ENCODE assay signal across 8 cellular contexts in genomic region chr22:30309981-30310672, GRCh38. TPM values are rescaled to one million over a fixed set of nuclear protein-coding genes. Genes with fewer than 3 reads are reported as not detected.
DNase-seq lines count a peak whose midpoint lies in the region; ATAC-seq lines count a peak whose summit lies in the region.

No MANE protein-coding gene starts in this region.

- peaks cover 2% of the 10 kb centered on the region for H3K36me3 Mint-ChIP-seq in activated T-cell treated with anti-CD3 and anti-CD28 coated beads, Interleukin-2, amount 50 U/mL, for 24 hours (ENCODE audit: low read depth)

- no peaks in the 10 kb centered on the region for H3K36me3 ChIP-seq in rectal smooth muscle tissue (ENCODE audit: control insufficient read depth, insufficient read depth, low read length)

- no peaks in the 10 kb centered on the region for H3K27me3 Mint-ChIP-seq in activated T-cell treated with anti-CD3 and anti-CD28 coated beads, Interleukin-2, amount 50 U/mL, for 24 hours

- H3K27ac Mint-ChIP-seq in activated T-cell treated with anti-CD3 and anti-CD28 coated beads, Interleukin-2, amount 50 U/mL, for 24 hours = peak overlapping the region; percentile 85

- peak overlapping the region; percentile 86 for H3K27ac ChIP-seq in rectal smooth muscle tissue (ENCODE audit: low read depth, low read length)

- ATAC-seq in esophagus mucosa = peak; percentile 49

- H3K4me3 Mint-ChIP-seq in activated T-cell treated with anti-CD3 and anti-CD28 coated beads, Interleukin-2, amount 50 U/mL, for 24 hours = no peak overlapping the region

- DNase-seq in activated T-cell treated with anti-CD3 and anti-CD28 coated beads, Interleukin-2, amount 50 U/mL, for 24 hours = no peak
- no peak for DNase-seq in activated T-cell treated with anti-CD3 and anti-CD28 coated beads, Interleukin-2, amount 50 U/mL, for 48 hours
- DNase-seq in NOMO-1 (lab: John Stamatoyannopoulos, UW; ENCODE audit: unreplicated experiment in 2 of 2) = peak; percentile 81 to 83
- DNase-seq in stimulated activated naive CD4-positive, alpha-beta T cell treated with Interleukin-2 at 50 U/mL for 16 hours (lab: John Stamatoyannopoulos, UW) = no peak
- DNase-seq in activated effector memory CD4-positive, alpha-beta T cell treated with Interleukin-2 at 50 U/mL for 16 hours = no peak
- DNase-seq in NCI-H748 (lab: John Stamatoyannopoulos, UW; ENCODE audit: unreplicated experiment) = no peak

- H3K4me3 ChIP-seq in rectal smooth muscle tissue (ENCODE audit: low read length) = peak overlapping the region; percentile 14

- peaks cover 96% of the 10 kb centered on the region for H3K4me1 Mint-ChIP-seq in activated T-cell treated with anti-CD3 and anti-CD28 coated beads, Interleukin-2, amount 50 U/mL, for 24 hours (ENCODE audit: low read depth)

- no peaks in the 10 kb centered on the region for H3K9me3 Mint-ChIP-seq in activated T-cell treated with anti-CD3 and anti-CD28 coated beads, Interleukin-2, amount 50 U/mL, for 24 hours

- peaks cover 60% of the 10 kb centered on the region for H3K4me1 ChIP-seq in rectal smooth muscle tissue (ENCODE audit: control insufficient read depth, insufficient read depth, low read length)

- no peak overlapping the region for H3K9ac ChIP-seq in rectal smooth muscle tissue (ENCODE audit: low read length)

- H3K27me3 ChIP-seq in rectal smooth muscle tissue (ENCODE audit: control insufficient read depth, insufficient read depth, low read length) = no peaks in the 10 kb centered on the region

RNA-seq across cellular contexts. Expression of gene TBC1D10A, which starts 16.6 kb away (rescaled TPM):
- 44.5 TPM for total RNA-seq in esophagus mucosa

RNA-seq across cellular contexts. Expression of gene CASTOR1, which starts 20.8 kb away (rescaled TPM):
- 43.7 TPM for total RNA-seq in esophagus mucosa

RNA-seq across cellular contexts. Expression of gene OSM, which starts 43.5 kb away (rescaled TPM):
- total RNA-seq in esophagus mucosa = 0.28 TPM

RNA-seq across cellular contexts. Expression of gene SF3A1, which starts 46.6 kb away (rescaled TPM):
- 111 TPM for total RNA-seq in esophagus mucosa

RNA-seq across cellular contexts. Expression of gene CCDC157, which starts 46.7 kb away (rescaled TPM):
- total RNA-seq in esophagus mucosa = 1.2 TPM

Comparison
In these comparisons a context has a peak if more than half of its experiments do, and no peak if none do; other contexts are left out.
1. DNase-seq: peak in NOMO-1 (2 of 2); none in activated T-cell treated with anti-CD3 and anti-CD28 coated beads, Interleukin-2, amount 50 U/mL, for 24 hours (single experiment), activated T-cell treated with anti-CD3 and anti-CD28 coated beads, Interleukin-2, amount 50 U/mL, for 48 hours (0 of 2), stimulated activated naive CD4-positive, alpha-beta T cell treated with Interleukin-2 at 50 U/mL for 16 hours (single experiment), activated effector memory CD4-positive, alpha-beta T cell treated with Interleukin-2 at 50 U/mL for 16 hours (single experiment) and NCI-H748 (single experiment).